Comparison of ENCODE assay signal across 8 cellular contexts in genomic region chr5:150778103-150778516, GRCh38. TPM values are rescaled to one million over a fixed set of nuclear protein-coding genes. Genes with fewer than 3 reads are reported as not detected.
DNase-seq lines count a peak whose midpoint lies in the region; ATAC-seq and TF ChIP-seq lines count a peak whose summit lies in the region.

No MANE protein-coding gene starts in this region.

- no peaks in the 10 kb centered on the region for H3K27me3 ChIP-seq in RWPE2 (ENCODE audit: insufficient read depth, poor library complexity, severe bottlenecking)
- no peaks in the 10 kb centered on the region for H3K27me3 ChIP-seq in fibroblast of lung (ENCODE audit: control insufficient read depth, insufficient read depth, low read length)

- H3K4me1 Mint-ChIP-seq in progenitor cell of endocrine pancreas (ENCODE audit: low read depth): peaks cover 21% of the 10 kb centered on the region

- TF ChIP-seq CTCF in RWPE2 (IDR thresholded peaks at IDR 0.05; ENCODE audit: poor library complexity, severe bottlenecking) (no peak), fibroblast of lung (conservative IDR thresholded peaks at IDR 0.05 in 1 of 2, IDR thresholded peaks at IDR 0.05 in 1 of 2; ENCODE audit: low read depth in 1 of 2, low read length in 2 of 2) (no peak), progenitor cell of endocrine pancreas (IDR thresholded peaks at IDR 0.05; ENCODE audit: unreplicated experiment) (no peak)

- H3K27me3 Mint-ChIP-seq in progenitor cell of endocrine pancreas: peaks cover 9% of the 10 kb centered on the region

- no peaks in the 10 kb centered on the region for H3K9me3 ChIP-seq in RWPE2 (ENCODE audit: severe bottlenecking)
- no peaks in the 10 kb centered on the region for H3K9me3 ChIP-seq in fibroblast of lung (ENCODE audit: control insufficient read depth, insufficient read depth, low read depth, low read length)

- no peaks in the 10 kb centered on the region for H3K9me3 Mint-ChIP-seq in progenitor cell of endocrine pancreas (ENCODE audit: low read depth)

- peak overlapping the region; percentile 96 for H3K4me3 Mint-ChIP-seq in progenitor cell of endocrine pancreas (ENCODE audit: low read depth)

- peaks cover 1% of the 10 kb centered on the region for H3K36me3 Mint-ChIP-seq in progenitor cell of endocrine pancreas (ENCODE audit: insufficient read depth)

- peak overlapping the region; percentile 94 for H3K4me2 ChIP-seq in fibroblast of lung (ENCODE audit: extremely low read depth, insufficient read depth, low read length)

- H3K79me2 ChIP-seq in fibroblast of lung (ENCODE audit: control insufficient read depth, insufficient read depth, low read length): peaks cover 29% of the 10 kb centered on the region

- H3K27ac ChIP-seq in RWPE2 (ENCODE audit: poor library complexity, severe bottlenecking) (peak overlapping the region; percentile 66), fibroblast of lung (ENCODE audit: insufficient read depth, low read length) (peak overlapping the region; percentile 83)

- H3K4me1 ChIP-seq in RWPE2 (ENCODE audit: insufficient read depth, poor library complexity, severe bottlenecking): peaks cover 53% of the 10 kb centered on the region
- H3K4me1 ChIP-seq in fibroblast of lung (ENCODE audit: control insufficient read depth, extremely low read depth, insufficient read depth, low read length): peaks cover 22% of the 10 kb centered on the region

- peaks cover 4% of the 10 kb centered on the region; the same call in 1 of the 2 replicates for H3K36me3 ChIP-seq in RWPE2 (ENCODE audit: low read depth)
- no peaks in the 10 kb centered on the region for H3K36me3 ChIP-seq in fibroblast of lung (ENCODE audit: control insufficient read depth, insufficient read depth, low read length)

- peak overlapping the region; percentile 89 for H2AFZ ChIP-seq in fibroblast of lung (ENCODE audit: low read length)

- no peak for TF ChIP-seq POLR2A in GM18505 (IDR thresholded peaks at IDR 0.05; ENCODE audit: borderline replicate concordance, extremely low read depth, insufficient read depth, insufficient read length)

- DNase-seq in RWPE2 (ENCODE audit: low spot score) (no peak), fibroblast of lung (ENCODE audit: low read depth in 2 of 2) (peak in 1 of 2 donors; percentile 80), progenitor cell of endocrine pancreas (ENCODE audit: low spot score, unreplicated experiment) (no peak), NCI-H1048 (lab: John Stamatoyannopoulos, UW) (no peak), NK-92 (lab: John Stamatoyannopoulos, UW; ENCODE audit: unreplicated experiment) (no peak), nucleus accumbens (lab: John Stamatoyannopoulos, UW) (no peak), mesenteric fat pad (ENCODE audit: low spot score) (no peak)

- peak overlapping the region; percentile 93 for H3K27ac Mint-ChIP-seq in progenitor cell of endocrine pancreas

- H3K4me3 ChIP-seq in RWPE2 (ENCODE audit: severe bottlenecking) (peak overlapping the region; percentile 49), fibroblast of lung (replicated peaks in 1 of 4; ENCODE audit: control extremely low read depth in 1 of 4, insufficient read depth in 1 of 4, low read depth in 3 of 4, low read length in 4 of 4) (peak overlapping the region; percentile 83 to 91 (median 86))

- no peaks in the 10 kb centered on the region for H4K20me1 ChIP-seq in fibroblast of lung (ENCODE audit: control insufficient read depth, extremely low read depth, insufficient read depth, low read length)

- ATAC-seq in GM18505 (IDR thresholded peaks at IDR 0.05; ENCODE audit: unreplicated experiment) (peak; percentile 1), RWPE2 (ENCODE audit: low read depth) (peak; percentile 5)

- H3K9ac ChIP-seq in fibroblast of lung (ENCODE audit: insufficient read depth, low read length): peak overlapping the region; percentile 87

RNA-seq across cellular contexts. Expression of gene SMIM3, which starts 0.4 kb away (rescaled TPM):
- total RNA-seq in fibroblast of lung (34.9 and 59.9 TPM in 2 replicates), progenitor cell of endocrine pancreas (11.5 and 12.2 TPM in 2 replicates), mesenteric fat pad (177 TPM)
- polyA plus RNA-seq in fibroblast of lung: 69.9 and 78.7 TPM in 2 replicates
- 38.9 and 45.7 TPM in 2 replicates for polyA plus RNA-seq in fibroblast of lung (2012)
- polyA minus RNA-seq in fibroblast of lung (ENCODE audit: low replicate concordance): 31.4 and 40.8 TPM in 2 replicates

RNA-seq across cellular contexts. Expression of gene DCTN4, which starts 19.3 kb away (rescaled TPM):
- total RNA-seq in fibroblast of lung (44.7 and 67.2 TPM in 2 replicates), progenitor cell of endocrine pancreas (68.6 and 73.3 TPM in 2 replicates), mesenteric fat pad (75.5 TPM)
- 60.0 and 60.8 TPM in 2 replicates for polyA plus RNA-seq in fibroblast of lung
- polyA plus RNA-seq in fibroblast of lung (2012): 33.8 and 35.0 TPM in 2 replicates
- polyA minus RNA-seq in fibroblast of lung (ENCODE audit: low replicate concordance): 31.4 and 48.9 TPM in 2 replicates
